21 cellular contexts compared by ENCODE assay signal in the genomic region with DNA sequence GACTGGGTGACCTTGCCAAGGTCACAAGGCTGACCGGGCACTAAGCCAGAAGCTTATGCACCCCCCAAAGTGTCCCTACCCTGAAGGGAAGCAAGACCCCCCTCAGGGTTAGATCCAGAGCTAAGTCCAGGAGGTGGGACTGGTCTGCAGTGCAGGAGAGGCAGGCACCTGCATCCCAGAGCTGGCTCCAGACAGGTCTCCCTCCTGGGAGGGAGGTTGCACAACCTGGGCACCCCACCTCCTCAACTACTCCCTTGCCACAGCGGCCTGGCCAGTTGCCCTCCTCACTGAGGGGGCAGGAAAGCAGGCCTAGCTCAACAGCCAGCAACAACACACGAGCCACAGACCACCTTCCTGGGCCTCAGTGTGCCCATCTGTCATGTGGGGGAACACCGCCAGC.
A peak's percentile ranks its signal among the peaks of the same experiment; 100 is the strongest.
DNase-seq lines count a peak whose midpoint lies in the region; ATAC-seq lines count a peak whose summit lies in the region.
"Had no signal": no experiment of that assay in that cellular context is flagged by ENCODE, and none has a peak within 500 bp of the region (broad histone marks: within the 10 kb centered on the region; RNA-seq: fewer than 3 reads in every experiment).

No MANE protein-coding gene starts in this region.

- H3K27ac ChIP-seq in temporal lobe (ENCODE audit: low read depth, low read length) = peak overlapping the region; percentile 97
- H3K27ac ChIP-seq: brain microvascular endothelial cell, right lobe of liver, upper lobe of right lung had no signal

- no peaks in the 10 kb centered on the region for H3K27me3 Mint-ChIP-seq in activated naive CD4-positive, alpha-beta T cell treated with anti-CD3 and anti-CD28 coated beads for 36 hours (ENCODE audit: low read depth)
- H3K27me3 Mint-ChIP-seq in activated T-helper 1 cell treated with anti-CD3 and anti-CD28 coated beads, Interleukin-12 subunit alpha, Interleukin-12 subunit beta, Interleukin-2, Interleukin-4 antibody, amounts not matched to agents 30 ng/mL and 10 ng/mL and 1 ng/mL, durations not matched to agents 14 hours and 24 hours and 36 hours (ENCODE audit: insufficient read depth) = peaks cover 12% of the 10 kb centered on the region
- H3K27me3 Mint-ChIP-seq in naive B cell = peaks cover 19 to 65% (median 37%) of the 10 kb centered on the region in 3 donors

- ATAC-seq in naive B cell (ENCODE audit: low read depth in 2 of 2) = no peak
- ATAC-seq: left lobe of liver, upper lobe of right lung had no signal

- CTCF ChIA-PET in activated naive CD4-positive, alpha-beta T cell treated with anti-CD3 and anti-CD28 coated beads for 36 hours (lab: Charles Lee) = interaction anchor here (1.3 kb wide), 1 partner anchor 49 kb away, joined by 4 read pairs; no protein-coding TSS in a partner anchor

- no peaks in the 10 kb centered on the region for H3K36me3 Mint-ChIP-seq in activated naive CD4-positive, alpha-beta T cell treated with anti-CD3 and anti-CD28 coated beads for 36 hours (ENCODE audit: low read depth)
- no peaks in the 10 kb centered on the region for H3K36me3 Mint-ChIP-seq in activated T-helper 1 cell treated with anti-CD3 and anti-CD28 coated beads, Interleukin-12 subunit alpha, Interleukin-12 subunit beta, Interleukin-2, Interleukin-4 antibody, amounts not matched to agents 30 ng/mL and 10 ng/mL and 1 ng/mL, durations not matched to agents 14 hours and 24 hours and 36 hours (ENCODE audit: low read depth)
- H3K36me3 Mint-ChIP-seq in naive B cell = no peaks in the 10 kb centered on the region

- intact Hi-C loops in activated naive CD4-positive, alpha-beta T cell treated with anti-CD3 and anti-CD28 coated beads for 36 hours (cut with micrococcal nuclease) = no loop called here
- intact Hi-C loops in activated T-helper 1 cell treated with anti-CD3 and anti-CD28 coated beads, Interleukin-12 subunit alpha, Interleukin-12 subunit beta, Interleukin-2, Interleukin-4 antibody, amounts not matched to agents 30 ng/mL and 10 ng/mL and 1 ng/mL, durations not matched to agents 14 hours and 24 hours and 36 hours (cut with micrococcal nuclease) = no loop called here

- H3K9me3 Mint-ChIP-seq in activated naive CD4-positive, alpha-beta T cell treated with anti-CD3 and anti-CD28 coated beads for 36 hours = no peaks in the 10 kb centered on the region
- no peaks in the 10 kb centered on the region for H3K9me3 Mint-ChIP-seq in activated T-helper 1 cell treated with anti-CD3 and anti-CD28 coated beads, Interleukin-12 subunit alpha, Interleukin-12 subunit beta, Interleukin-2, Interleukin-4 antibody, amounts not matched to agents 30 ng/mL and 10 ng/mL and 1 ng/mL, durations not matched to agents 14 hours and 24 hours and 36 hours
- peaks cover 0 to 3% (median 0%) of the 10 kb centered on the region in 7 donors for H3K9me3 Mint-ChIP-seq in naive B cell
- H3K9me3 Mint-ChIP-seq: HFFc6 had no signal

- DNase-seq in activated naive CD4-positive, alpha-beta T cell treated with anti-CD3 and anti-CD28 coated beads for 36 hours = no peak
- no peak for DNase-seq in activated naive CD4-positive, alpha-beta T cell treated with anti-CD3 and anti-CD28 coated beads, Interleukin-2, amount 50 U/mL, for 16 hours
- no peak for DNase-seq in activated T-helper 1 cell treated with anti-CD3 and anti-CD28 coated beads, Interleukin-12 subunit alpha, Interleukin-12 subunit beta, Interleukin-2, Interleukin-4 antibody, amounts not matched to agents 30 ng/mL and 10 ng/mL and 1 ng/mL, durations not matched to agents 14 hours and 24 hours and 36 hours (ENCODE audit: low spot score)
- DNase-seq in naive B cell = no peak
- no peak for DNase-seq in stimulated activated CD4-positive, alpha-beta T cell treated with anti-CD3 and anti-CD28 coated beads, Interleukin-4, amount 100 ng/mL, for 1 hour
- no peak for DNase-seq in Kasumi-1 (lab: John Stamatoyannopoulos, UW)
- DNase-seq in medulla oblongata (ENCODE audit: extremely low spot score) = no peak
- DNase-seq: activated CD4-positive, alpha-beta T cell treated with anti-CD3 and anti-CD28 coated beads for 1 hour; brain microvascular endothelial cell; COR-L47; DMS79 treated with DMSO at 0.1 percent for 48 hours; esophagus squamous epithelium; HFFc6; MM.1S; NCI-H1436; right lobe of liver; SIG-M5; stimulated activated CD4-positive, alpha-beta T cell treated with anti-CD3 and anti-CD28 coated beads, Interleukin-15, amount 100 ng/mL, for 24 hours; upper lobe of right lung had no signal

- no peak overlapping the region for H3K27ac Mint-ChIP-seq in activated naive CD4-positive, alpha-beta T cell treated with anti-CD3 and anti-CD28 coated beads for 36 hours
- H3K27ac Mint-ChIP-seq in activated T-helper 1 cell treated with anti-CD3 and anti-CD28 coated beads, Interleukin-12 subunit alpha, Interleukin-12 subunit beta, Interleukin-2, Interleukin-4 antibody, amounts not matched to agents 30 ng/mL and 10 ng/mL and 1 ng/mL, durations not matched to agents 14 hours and 24 hours and 36 hours = no peak overlapping the region
- H3K27ac Mint-ChIP-seq in naive B cell = no peak overlapping the region
- H3K27ac Mint-ChIP-seq: HFFc6 had no signal

- H3K4me1 Mint-ChIP-seq in activated naive CD4-positive, alpha-beta T cell treated with anti-CD3 and anti-CD28 coated beads for 36 hours (ENCODE audit: low read depth) = peaks cover 6% of the 10 kb centered on the region
- no peaks in the 10 kb centered on the region for H3K4me1 Mint-ChIP-seq in activated T-helper 1 cell treated with anti-CD3 and anti-CD28 coated beads, Interleukin-12 subunit alpha, Interleukin-12 subunit beta, Interleukin-2, Interleukin-4 antibody, amounts not matched to agents 30 ng/mL and 10 ng/mL and 1 ng/mL, durations not matched to agents 14 hours and 24 hours and 36 hours (ENCODE audit: low read depth)
- peaks cover 8 to 13% (median 12%) of the 10 kb centered on the region in 3 donors for H3K4me1 Mint-ChIP-seq in naive B cell

- H3K4me3 Mint-ChIP-seq in activated naive CD4-positive, alpha-beta T cell treated with anti-CD3 and anti-CD28 coated beads for 36 hours = peak overlapping the region; percentile 54
- peak overlapping the region; percentile 19 for H3K4me3 Mint-ChIP-seq in activated T-helper 1 cell treated with anti-CD3 and anti-CD28 coated beads, Interleukin-12 subunit alpha, Interleukin-12 subunit beta, Interleukin-2, Interleukin-4 antibody, amounts not matched to agents 30 ng/mL and 10 ng/mL and 1 ng/mL, durations not matched to agents 14 hours and 24 hours and 36 hours
- H3K4me3 Mint-ChIP-seq in naive B cell = peak overlapping the region in 6 of 8 donors; percentile 3 to 86 (median 56)
- H3K4me3 Mint-ChIP-seq: HFFc6 had no signal
